In genomic region chr4:21879187-21879586, GRCh38 we compare ENCODE assay signal across 12 cellular contexts.
DNase-seq lines count a peak whose midpoint lies in the region; ATAC-seq and TF ChIP-seq lines count a peak whose summit lies in the region.
"Had no signal": no experiment of that assay in that cellular context is flagged by ENCODE, and none has a peak within 500 bp of the region (broad histone marks: within the 10 kb centered on the region; RNA-seq: fewer than 3 reads in every experiment).

No MANE protein-coding gene starts in this region.

- intact Hi-C loops in uterus (cut with DNase I; ENCODE audit: low total_unique reads) (no loop called here), thyroid gland (cut with DNase I) (no loop called here)

- DNase-seq in AG10803 (ENCODE audit: low read depth) (no peak), H4 (ENCODE audit: low spot score) (peak; percentile 37), glomerular visceral epithelial cell (ENCODE audit: extremely low spot score) (peak; percentile 15), middle frontal gyrus (ENCODE audit: extremely low spot score, low spot score) (no peak), uterus (no peak), thyroid gland (no peak)
- DNase-seq in activated CD4-positive, alpha-beta T cell treated with anti-CD3 and anti-CD28 coated beads for 1 hour: no peak
- DNase-seq: activated T-cell treated with anti-CD3 and anti-CD28 coated beads, Interleukin-2, amount 50 U/mL, for 72 hours; COR-L47; foreskin melanocyte had no signal

- 71 to 83% methylated on average over 3 of the region's 3 CpGs for WGBS in thyroid gland, 2 donors

- ATAC-seq in SK-N-SH treated with all-trans-retinoic acid at 6 μM for 48 hours: peak; percentile 87

- peak; percentile 17; the same call in 1 of the 2 replicates for TF ChIP-seq CTCF in AG10803 (conservative IDR thresholded peaks at IDR 0.05; ENCODE audit: low read length)
- no peak for TF ChIP-seq CTCF in uterus (IDR thresholded peaks at IDR 0.05)
- TF ChIP-seq CTCF in thyroid gland (IDR thresholded peaks at IDR 0.05): no peak

- H3K27me3 ChIP-seq in uterus: no peaks in the 10 kb centered on the region
- H3K27me3 ChIP-seq in thyroid gland: no peaks in the 10 kb centered on the region
- H3K27me3 ChIP-seq: tibial nerve had no signal

- H3K36me3 ChIP-seq in uterus: no peaks in the 10 kb centered on the region
- no peaks in the 10 kb centered on the region for H3K36me3 ChIP-seq in thyroid gland
- H3K36me3 ChIP-seq: tibial nerve had no signal

- TF ChIP-seq POLR2A in uterus (IDR thresholded peaks at IDR 0.05) (no peak), thyroid gland (IDR thresholded peaks at IDR 0.05) (no peak)

- H3K9me3 ChIP-seq in uterus: no peaks in the 10 kb centered on the region
- no peaks in the 10 kb centered on the region for H3K9me3 ChIP-seq in thyroid gland
- H3K9me3 ChIP-seq: tibial nerve had no signal

- H3K27ac ChIP-seq in uterus (no peak overlapping the region), thyroid gland (no peak overlapping the region)
- H3K27ac ChIP-seq: tibial nerve had no signal

- no peak overlapping the region for H3K4me3 ChIP-seq in AG10803 (ENCODE audit: low read length)
- H3K4me3 ChIP-seq in uterus: no peak overlapping the region
- H3K4me3 ChIP-seq in thyroid gland (replicated peaks in 1 of 3): no peak overlapping the region
- H3K4me3 ChIP-seq: tibial nerve had no signal

- H3K4me1 ChIP-seq in uterus (no peaks in the 10 kb centered on the region), thyroid gland (no peaks in the 10 kb centered on the region)
- H3K4me1 ChIP-seq: tibial nerve had no signal

TF ChIP-seq in SK-N-SH treated with all-trans-retinoic acid at 6 μM for 48 hours, 23 proteins besides CTCF, POLR2A, EP300 and RAD21:
- no peak for TF ChIP-seq ZNF70 (CRISPR knock-in tag; IDR thresholded peaks at IDR 0.05)
- TF ChIP-seq ZFP3 (CRISPR knock-in tag; IDR thresholded peaks at IDR 0.05): no peak
- no peak for TF ChIP-seq RARB (CRISPR knock-in tag; IDR thresholded peaks at IDR 0.05)
- TF ChIP-seq SNAI2 (CRISPR knock-in tag; IDR thresholded peaks at IDR 0.05): no peak
- no peak for TF ChIP-seq BACH2 (CRISPR knock-in tag; IDR thresholded peaks at IDR 0.05; ENCODE audit: borderline replicate concordance)
- TF ChIP-seq PATZ1 (CRISPR knock-in tag; IDR thresholded peaks at IDR 0.05; ENCODE audit: borderline replicate concordance): no peak
- TF ChIP-seq CSRNP3 (CRISPR knock-in tag; IDR thresholded peaks at IDR 0.05): no peak
- TF ChIP-seq TOX (CRISPR knock-in tag; IDR thresholded peaks at IDR 0.05; ENCODE audit: borderline replicate concordance): no peak
- TF ChIP-seq ESRRG (CRISPR knock-in tag; IDR thresholded peaks at IDR 0.05): no peak
- TF ChIP-seq ZNF8 (CRISPR knock-in tag; IDR thresholded peaks at IDR 0.05): no peak
- TF ChIP-seq CSDC2 (CRISPR knock-in tag; IDR thresholded peaks at IDR 0.05): no peak
- no peak for TF ChIP-seq ZC3H10 (CRISPR knock-in tag; IDR thresholded peaks at IDR 0.05)
- no peak for TF ChIP-seq TSHZ2 (CRISPR knock-in tag; IDR thresholded peaks at IDR 0.05)

Comparison
In these comparisons a context has a peak if more than half of its experiments do, and no peak if none do; other contexts are left out.
1. DNase-seq: peak in H4 (single experiment) and glomerular visceral epithelial cell (single experiment); none in AG10803 (single experiment), middle frontal gyrus (single experiment), activated CD4-positive, alpha-beta T cell treated with anti-CD3 and anti-CD28 coated beads for 1 hour (single experiment), uterus (0 of 2) and thyroid gland (0 of 2).